In genomic region chr17:74204474-74204873, GRCh38 we compare ENCODE assay signal across 9 cellular contexts. TPM values are rescaled to one million over a fixed set of nuclear protein-coding genes. Genes with fewer than 3 reads are reported as not detected.
A peak's percentile ranks its signal among the peaks of the same experiment; 100 is the strongest.
DNase-seq lines count a peak whose midpoint lies in the region; ATAC-seq and TF ChIP-seq lines count a peak whose summit lies in the region.
"Had no signal": no experiment of that assay in that cellular context is flagged by ENCODE, and none has a peak within 500 bp of the region (broad histone marks: within the 10 kb centered on the region; RNA-seq: fewer than 3 reads in every experiment).

No MANE protein-coding gene starts in this region.

- CTCF ChIA-PET in AG04449 (lab: Yijun Ruan, JAX) = interaction anchor here (0.7 to 8.7 kb wide), 5 partner anchors 9 to 249 kb away, joined by 3 to 138 read pairs (median 4); partner anchors contain the start of gene TTYH2
- CTCF ChIA-PET in GM10248 (lab: Yijun Ruan, JAX) = interaction anchor here (1.5 to 1.7 kb wide), 3 partner anchors 13 to 23 kb away, joined by 4 to 7 read pairs (median 5); no protein-coding TSS in a partner anchor

- H3K9me3 ChIP-seq in colonic mucosa = no peaks in the 10 kb centered on the region
- no peaks in the 10 kb centered on the region for H3K9me3 ChIP-seq in thyroid gland

- peaks cover 21% of the 10 kb centered on the region for H4K20me1 ChIP-seq in KMS-11 (ENCODE audit: insufficient read depth)

- H3K4me1 Mint-ChIP-seq in naive B cell = peaks cover 24 to 51% (median 38%) of the 10 kb centered on the region in 3 donors

- H3K27ac ChIP-seq in KMS-11 (peak overlapping the region; percentile 77; the same call in 1 of the 2 replicates), colonic mucosa (peak overlapping the region; percentile 62), thyroid gland (peak overlapping the region in 1 of 3 donors; percentile 95)

- intact Hi-C loops in colonic mucosa (cut with DNase I) = no loop called here
- intact Hi-C loops in thyroid gland (cut with DNase I) = no loop called here

- H3K9me3 Mint-ChIP-seq in naive B cell = no peaks in the 10 kb centered on the region

- H3K9ac ChIP-seq in KMS-11 = peak overlapping the region; percentile 95; the same call in 1 of the 2 replicates
- H3K9ac ChIP-seq in colonic mucosa (ENCODE audit: low read depth in 2 of 2, low read length in 2 of 2) = peak overlapping the region; percentile 81 to 83

- DNase-seq in AG04449 (ENCODE audit: low read depth, low spot score) = no peak
- no peak for DNase-seq in colonic mucosa
- no peak for DNase-seq in naive B cell
- DNase-seq in GM10248 (ENCODE audit: extremely low spot score) = no peak
- DNase-seq in thyroid gland = no peak
- DNase-seq: NCI-H2029 treated with DMSO at 0.1 percent for 48 hours had no signal

- peaks cover 33% of the 10 kb centered on the region for H3K4me1 ChIP-seq in KMS-11 (ENCODE audit: low read depth, poor library complexity, severe bottlenecking)
- H3K4me1 ChIP-seq in colonic mucosa = peaks cover 19% of the 10 kb centered on the region
- H3K4me1 ChIP-seq in thyroid gland = peaks cover 17 to 28% of the 10 kb centered on the region in 2 donors

- H3K4me2 ChIP-seq in KMS-11 = peak overlapping the region; percentile 86

- H3K36me3 Mint-ChIP-seq in naive B cell = peaks cover 6 to 8% of the 10 kb centered on the region in 2 donors

- TF ChIP-seq POLR2A in thyroid gland (IDR thresholded peaks at IDR 0.05) = no peak

- H3K27me3 ChIP-seq in KMS-11 (ENCODE audit: insufficient read depth, low read depth) (peaks cover 37% of the 10 kb centered on the region), colonic mucosa (peaks cover 13% of the 10 kb centered on the region), thyroid gland (no peaks in the 10 kb centered on the region)

- no peak for TF ChIP-seq CTCF in AG04449 (IDR thresholded peaks at IDR 0.05; ENCODE audit: insufficient read depth, low read length, missing control alignments)
- no peak for TF ChIP-seq CTCF in KMS-11 (conservative IDR thresholded peaks at IDR 0.05; ENCODE audit: low read depth, low read length)
- no peak for TF ChIP-seq CTCF in colonic mucosa (IDR thresholded peaks at IDR 0.05)
- no peak for TF ChIP-seq CTCF in GM10248 (IDR thresholded peaks at IDR 0.05; ENCODE audit: control extremely low read depth, extremely low read depth, low read depth, missing control alignments)
- peak in 1 of 6 experiments; percentile 3 for TF ChIP-seq CTCF in thyroid gland (IDR thresholded peaks at IDR 0.05)

- 55% methylated on average over 14 of the region's 14 CpGs for WGBS in thyroid gland, 2 donors

- peaks cover 8 to 21% (median 21%) of the 10 kb centered on the region in 3 donors for H3K27me3 Mint-ChIP-seq in naive B cell

- peak overlapping the region; percentile 97 for H3K4me3 ChIP-seq in AG04449 (ENCODE audit: low read depth, low read length)
- H3K4me3 ChIP-seq in KMS-11 (IDR thresholded peaks at IDR 0.05; ENCODE audit: insufficient read depth, low read depth, low read length) = peak overlapping the region; percentile 81
- H3K4me3 ChIP-seq in colonic mucosa = peak overlapping the region; percentile 67
- peak overlapping the region in 1 of 3 donors; percentile 82 for H3K4me3 ChIP-seq in thyroid gland (replicated peaks in 1 of 3)

- POLR2A ChIA-PET in AG04449 (lab: Yijun Ruan, JAX) (interaction anchor here (2.6 kb wide), 1 partner anchor 9 kb away, joined by 16 read pairs; the partner anchor contains the start of gene TTYH2), GM10248 (lab: Yijun Ruan, JAX) (no interaction called here)

- H3K36me3 ChIP-seq in KMS-11 (ENCODE audit: insufficient read depth) (peaks cover 39% of the 10 kb centered on the region; the same call in 1 of the 2 replicates), colonic mucosa (peaks cover 6% of the 10 kb centered on the region), thyroid gland (peaks cover 10 to 26% of the 10 kb centered on the region in 2 donors)

- H2AFZ ChIP-seq in KMS-11 (ENCODE audit: low read depth) = no peak overlapping the region

- H3K79me2 ChIP-seq in KMS-11 (ENCODE audit: insufficient read depth, low read depth) = peaks cover 51% of the 10 kb centered on the region

- peak overlapping the region; percentile 93 to 100 (median 98) for H3K4me3 Mint-ChIP-seq in naive B cell

- H3K27ac Mint-ChIP-seq in naive B cell = peak overlapping the region in 5 of 6 donors; percentile 74 to 99 (median 94)

- no peak for ATAC-seq in naive B cell (ENCODE audit: low read depth in 2 of 2)
- no peak for ATAC-seq in HG02610 (IDR thresholded peaks at IDR 0.05; ENCODE audit: unreplicated experiment)
- no peak for ATAC-seq in GM21723 (IDR thresholded peaks at IDR 0.05; ENCODE audit: unreplicated experiment)

RNA-seq across cellular contexts. Expression of gene RPL38, which starts 1.0 kb away (rescaled TPM):
- total RNA-seq in colonic mucosa = 100 to 1,000 TPM; 723 to 795 TPM
- 1,000 to 10,000 TPM; 1,035 to 2,004 (median 1,907) TPM for polyA plus RNA-seq in naive B cell (ENCODE audit: low read depth in 6 of 6)
- total RNA-seq in thyroid gland = 100 to 1,000 TPM; 320 to 657 (median 412) TPM

RNA-seq across cellular contexts. Expression of gene TTYH2, which starts 8.9 kb away (rescaled TPM):
- total RNA-seq in colonic mucosa (1 to 10 TPM in 1 of 2 donors, under 1 TPM in 1; 0.86 to 2.9 TPM), thyroid gland (10 to 100 TPM; 12.4 to 24.7 (median 18.8) TPM)
- polyA plus RNA-seq in naive B cell (ENCODE audit: low read depth in 6 of 6) = 1 to 10 TPM in 4 of 6 donors, under 1 TPM in 2; 0.57 to 2.0 (median 1.1) TPM
